In genomic region chr7:29291723-29292591, GRCh38 we compare ENCODE assay signal across 1 cellular context.
TF ChIP-seq lines count a peak whose summit lies in the region.

No MANE protein-coding gene starts in this region.

TF ChIP-seq in HepG2, 621 proteins besides CTCF, POLR2A, EP300 and RAD21 (continued from another document and continues in another):
- TF ChIP-seq AHDC1 (CRISPR knock-in tag; IDR thresholded peaks at IDR 0.05; ENCODE audit: borderline replicate concordance), result peak; percentile 88; the same call in 1 of the 2 replicates
- TF ChIP-seq GATAD2A (CRISPR knock-in tag; IDR thresholded peaks at IDR 0.05), result peak; percentile 73
- TF ChIP-seq ZNF749 (CRISPR knock-in tag; IDR thresholded peaks at IDR 0.05; ENCODE audit: borderline replicate concordance), result no peak
- no peak for TF ChIP-seq SNAPC2 (CRISPR knock-in tag; IDR thresholded peaks at IDR 0.05)
- TF ChIP-seq RBM22 (optimal IDR thresholded peaks at IDR 0.05; ENCODE audit: low read length), result no peak
- no peak for TF ChIP-seq CHCHD3 (CRISPR knock-in tag; IDR thresholded peaks at IDR 0.05)
- TF ChIP-seq ZBTB4 (CRISPR knock-in tag; IDR thresholded peaks at IDR 0.05; ENCODE audit: borderline replicate concordance), result no peak
- TF ChIP-seq MEF2D (CRISPR knock-in tag; IDR thresholded peaks at IDR 0.05), result peak; percentile 62
- TF ChIP-seq ZKSCAN1 (IDR thresholded peaks at IDR 0.05; ENCODE audit: low read length), result no peak
- TF ChIP-seq RNF219 (CRISPR knock-in tag; IDR thresholded peaks at IDR 0.05), result no peak
- no peak for TF ChIP-seq ZNF747 (CRISPR knock-in tag; IDR thresholded peaks at IDR 0.05; ENCODE audit: borderline replicate concordance)
- TF ChIP-seq RCOR2 (CRISPR knock-in tag; IDR thresholded peaks at IDR 0.05), result 0 out of 2 replicates have a peak, but pooled peaks have one; percentile 42
- TF ChIP-seq FLYWCH1 (CRISPR knock-in tag; IDR thresholded peaks at IDR 0.05), result no peak
- peak; percentile 39; the same call in 1 of the 2 replicates for TF ChIP-seq SAP130 (CRISPR knock-in tag; IDR thresholded peaks at IDR 0.05; ENCODE audit: low read depth)
- peak; percentile 85 for TF ChIP-seq HNF4A (CRISPR knock-in tag; IDR thresholded peaks at IDR 0.05)
- no peak for TF ChIP-seq ZBTB10 (CRISPR knock-in tag; IDR thresholded peaks at IDR 0.05; ENCODE audit: borderline replicate concordance)
- TF ChIP-seq PBX3 (CRISPR knock-in tag; IDR thresholded peaks at IDR 0.05; ENCODE audit: borderline replicate concordance), result no peak
- TF ChIP-seq TCF7 (IDR thresholded peaks at IDR 0.05; ENCODE audit: low read depth), result peak; percentile 93
- TF ChIP-seq ZBED4 (CRISPR knock-in tag; IDR thresholded peaks at IDR 0.05; ENCODE audit: borderline replicate concordance), result no peak; the same call in 1 of the 2 replicates
- no peak for TF ChIP-seq ZNF18 (CRISPR knock-in tag; IDR thresholded peaks at IDR 0.05; ENCODE audit: insufficient replicate concordance)
- TF ChIP-seq MEIS2 (CRISPR knock-in tag; IDR thresholded peaks at IDR 0.05), result no peak
- TF ChIP-seq ZNF513 (CRISPR knock-in tag; conservative IDR thresholded peaks at IDR 0.05), result no peak
- peak; percentile 43 for TF ChIP-seq ATF1 (CRISPR knock-in tag; IDR thresholded peaks at IDR 0.05)
